ENCODE assay signal across 9 cellular contexts in genomic region chr3:84141571-84141970, GRCh38.
"Had no signal": no experiment of that assay in that cellular context is flagged by ENCODE, and none has a peak within 500 bp of the region (broad histone marks: within the 10 kb centered on the region; RNA-seq: fewer than 3 reads in every experiment).

No MANE protein-coding gene starts in this region.

- ATAC-seq: HCT116 had no signal

- H3K4me1 ChIP-seq: HAP-1 had no signal

- H3K4me3 Mint-ChIP-seq: HFFc6, IgD-negative memory B cell had no signal

- H3K36me3 ChIP-seq: HAP-1 had no signal

- H3K27ac Mint-ChIP-seq: HFFc6, IgD-negative memory B cell had no signal

- H3K4me1 Mint-ChIP-seq: IgD-negative memory B cell had no signal

- H3K27ac ChIP-seq: GM23248, HL-60 had no signal

- H3K9ac ChIP-seq: GM23248 had no signal

- H3K9me3 ChIP-seq: HAP-1 had no signal

- H3K4me3 ChIP-seq: GM23248, HAP-1 had no signal

- H2AFZ ChIP-seq: GM23248 had no signal

- H3K36me3 Mint-ChIP-seq: IgD-negative memory B cell had no signal

- DNase-seq: GM23248, GOT3, H7, HFFc6, KBM-7 had no signal

- H3K27me3 Mint-ChIP-seq: IgD-negative memory B cell had no signal
